ENCODE assay signal across 13 cellular contexts in the genomic region with DNA sequence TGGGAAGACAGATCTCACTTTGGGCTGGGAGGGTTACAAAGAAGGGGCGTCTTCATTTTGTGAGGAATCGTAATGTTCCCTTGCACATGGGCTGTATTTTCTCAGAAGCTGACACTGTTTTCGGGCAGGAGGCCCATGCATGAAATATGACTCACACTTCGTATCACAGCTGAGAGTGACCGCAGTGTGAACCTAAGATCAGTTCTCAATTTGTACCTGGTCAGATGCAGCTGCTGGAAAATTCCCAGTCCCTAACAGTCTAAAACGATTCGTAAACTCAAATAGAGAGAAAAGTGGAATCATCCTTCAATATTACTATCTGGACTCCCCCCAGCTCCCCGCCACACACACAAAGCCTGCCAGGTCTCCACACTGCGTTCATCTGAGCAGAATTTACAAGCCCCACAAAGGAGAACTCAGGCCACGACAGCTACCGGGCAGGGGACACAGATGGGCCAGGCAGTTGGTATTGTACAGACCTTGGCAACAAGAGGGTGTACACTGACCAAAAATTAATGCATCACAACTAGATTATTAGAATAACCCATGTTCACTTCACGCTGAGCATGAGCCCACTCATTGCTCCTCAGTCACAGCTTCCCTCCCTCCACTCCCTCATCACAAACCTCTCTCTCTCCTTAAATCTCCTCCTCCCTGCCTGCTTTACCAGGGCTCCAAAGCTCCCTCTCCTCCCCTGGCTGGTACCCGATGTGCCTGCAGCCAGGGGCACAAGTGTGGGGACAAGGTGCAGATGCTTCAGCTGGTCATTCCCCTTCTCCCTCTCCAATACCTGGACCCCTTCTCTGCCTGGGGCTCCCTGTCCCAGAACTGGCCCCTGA.
DNase-seq lines count a peak whose midpoint lies in the region; TF ChIP-seq lines count a peak whose summit lies in the region.
"Had no signal": no experiment of that assay in that cellular context is flagged by ENCODE, and none has a peak within 500 bp of the region (broad histone marks: within the 10 kb centered on the region; RNA-seq: fewer than 3 reads in every experiment).

No MANE protein-coding gene starts in this region.

- TF ChIP-seq CTCF in GM13977 (IDR thresholded peaks at IDR 0.05; ENCODE audit: extremely low read depth, insufficient read depth, missing control alignments) (no peak), fibroblast of mammary gland (conservative IDR thresholded peaks at IDR 0.05; ENCODE audit: control insufficient read depth, insufficient read depth, low read depth, low read length) (no peak), smooth muscle cell (IDR thresholded peaks at IDR 0.05; ENCODE audit: borderline replicate concordance, insufficient read depth, poor library complexity, severe bottlenecking) (no peak)

- H3K4me3 ChIP-seq in fibroblast of mammary gland (ENCODE audit: control insufficient read depth, low read depth, low read length) (no peak overlapping the region), smooth muscle cell (no peak overlapping the region)
- H3K4me3 ChIP-seq: esophagus squamous epithelium, GM23338 had no signal

- no peaks in the 10 kb centered on the region for H3K36me3 ChIP-seq in smooth muscle cell (ENCODE audit: low read depth)
- H3K36me3 ChIP-seq: esophagus squamous epithelium had no signal

- H3K27ac ChIP-seq in smooth muscle cell (ENCODE audit: low read depth) = peak overlapping the region; percentile 88
- H3K27ac ChIP-seq: esophagus squamous epithelium had no signal

- H3K9ac ChIP-seq in smooth muscle cell (ENCODE audit: low read depth) = peak overlapping the region; percentile 80

- no peaks in the 10 kb centered on the region for H3K9me3 ChIP-seq in smooth muscle cell (replicated peaks; ENCODE audit: low read depth)
- H3K9me3 ChIP-seq: esophagus squamous epithelium had no signal

- H2AFZ ChIP-seq in smooth muscle cell (ENCODE audit: low read depth) = no peak overlapping the region
- H2AFZ ChIP-seq: GM23338 had no signal

- peaks cover 9% of the 10 kb centered on the region for H3K4me1 ChIP-seq in smooth muscle cell (ENCODE audit: low read depth)

- no peaks in the 10 kb centered on the region for H4K20me1 ChIP-seq in smooth muscle cell (ENCODE audit: low read depth)

- peak overlapping the region; percentile 75 for H3K4me2 ChIP-seq in smooth muscle cell
- H3K4me2 ChIP-seq: GM23338 had no signal

- no peaks in the 10 kb centered on the region for H3K27me3 ChIP-seq in smooth muscle cell (ENCODE audit: low read depth)

- DNase-seq in GM13977 (ENCODE audit: low spot score) (peak; percentile 64), NCI-H446 treated with DMSO at 0.1 percent for 48 hours (lab: John Stamatoyannopoulos, UW) (peak; percentile 51), fibroblast of mammary gland (ENCODE audit: low read depth) (peak; percentile 80), smooth muscle cell (lab: John Stamatoyannopoulos, UW; ENCODE audit: unreplicated experiment) (no peak), islet precursor cell (no peak), NCI-H2196 (lab: John Stamatoyannopoulos, UW; ENCODE audit: unreplicated experiment) (no peak), NCI-H2081 (lab: John Stamatoyannopoulos, UW) (no peak), NCI-H69 (lab: John Stamatoyannopoulos, UW) (no peak)
- DNase-seq: activated naive CD4-positive, alpha-beta T cell treated with anti-CD3 and anti-CD28 coated beads, Interleukin-2, amount 10 ng/mL, durations not matched to agents 7 days and 5 days; esophagus squamous epithelium; naive B cell; NCI-H510A had no signal

- H3F3A ChIP-seq in smooth muscle cell (ENCODE audit: low read depth) = no peaks in the 10 kb centered on the region

- WGBS in smooth muscle cell (ENCODE audit: low lambda C conversion rate) = 58% methylated on average over 13 of the region's 13 CpGs

- no peaks in the 10 kb centered on the region for H3K79me2 ChIP-seq in smooth muscle cell (ENCODE audit: low read depth)

- in situ Hi-C loops in GM13977 (cut with MboI; ENCODE audit: low pct_unique_long_range_greater_than_20kb, low sequenced_read_pairs, unreplicated experiment) = no loop called here

Comparison
In these comparisons a context has a peak if more than half of its experiments do, and no peak if none do; other contexts are left out.
1. DNase-seq: peak in GM13977 (single experiment), NCI-H446 treated with DMSO at 0.1 percent for 48 hours (single experiment) and fibroblast of mammary gland (single experiment); none in smooth muscle cell (single experiment), islet precursor cell (single experiment), NCI-H2196 (single experiment), NCI-H2081 (0 of 2) and NCI-H69 (single experiment).